33 cellular contexts compared by ENCODE assay signal in genomic region chr16:8554881-8555280, GRCh38. TPM values are rescaled to one million over a fixed set of nuclear protein-coding genes. Genes with fewer than 3 reads are reported as not detected.
DNase-seq lines count a peak whose midpoint lies in the region; ATAC-seq, FAIRE-seq and TF ChIP-seq lines count a peak whose summit lies in the region.
"Had no signal": no experiment of that assay in that cellular context is flagged by ENCODE, and none has a peak within 500 bp of the region (broad histone marks: within the 10 kb centered on the region; RNA-seq: fewer than 3 reads in every experiment).

No MANE protein-coding gene starts in this region.

- no peaks in the 10 kb centered on the region for H3K36me3 Mint-ChIP-seq in activated naive CD8-positive, alpha-beta T cell treated with anti-CD3 and anti-CD28 coated beads, Interleukin-2, amount 50 U/mL, for 24 hours (ENCODE audit: low read depth)
- H3K36me3 Mint-ChIP-seq: CD14-positive monocyte; CD8-positive, alpha-beta memory T cell had no signal

- no peaks in the 10 kb centered on the region for H3K4me1 Mint-ChIP-seq in activated naive CD8-positive, alpha-beta T cell treated with anti-CD3 and anti-CD28 coated beads, Interleukin-2, amount 50 U/mL, for 24 hours
- H3K4me1 Mint-ChIP-seq: CD14-positive monocyte; CD8-positive, alpha-beta memory T cell had no signal

- DNase-seq in bronchial epithelial cell (ENCODE audit: low read depth) (no peak), inferior parietal cortex (ENCODE audit: extremely low spot score) (no peak), lower lobe of right lung (no peak), HuH-7 (ENCODE audit: low spot score) (no peak)
- DNase-seq in activated naive CD8-positive, alpha-beta T cell treated with anti-CD3 and anti-CD28 coated beads, Interleukin-2, amount 50 U/mL, for 24 hours, result no peak
- DNase-seq: BE2C; CD8-positive, alpha-beta memory T cell; DMS 273 treated with DMSO at 0.1 percent for 48 hours; DMS79; EL; GDM1; HFFc6; NCI-H1048; NCI-H1417 treated with DMSO at 0.1 percent for 48 hours; NCI-H187; NCI-H2081 treated with DMSO at 0.1 percent for 48 hours; NCI-H2171; NCI-H226; NCI-H510A; NCI-H69; SHP77 had no signal

- H3K27ac ChIP-seq in lower lobe of right lung, result no peak overlapping the region
- H3K27ac ChIP-seq: RWPE1 had no signal

- H3K9me3 Mint-ChIP-seq in activated naive CD8-positive, alpha-beta T cell treated with anti-CD3 and anti-CD28 coated beads, Interleukin-2, amount 50 U/mL, for 24 hours, result no peaks in the 10 kb centered on the region
- H3K9me3 Mint-ChIP-seq: CD8-positive, alpha-beta memory T cell; GM23338; HFFc6; T-helper 1 cell treated with Interleukin-12 subunit alpha and Interleukin-12 subunit beta and Interleukin-4 antibody, amounts not matched to agents 30 μg/mL and 1 μg/mL, for 36 hours had no signal

- H3K27ac Mint-ChIP-seq in activated naive CD8-positive, alpha-beta T cell treated with anti-CD3 and anti-CD28 coated beads, Interleukin-2, amount 50 U/mL, for 24 hours, result no peak overlapping the region
- H3K27ac Mint-ChIP-seq: CD14-positive monocyte; CD8-positive, alpha-beta memory T cell; GM23338; HFFc6; T-helper 1 cell treated with Interleukin-12 subunit alpha and Interleukin-12 subunit beta and Interleukin-4 antibody, amounts not matched to agents 30 μg/mL and 1 μg/mL, for 36 hours had no signal

- H3K4me3 Mint-ChIP-seq in activated naive CD8-positive, alpha-beta T cell treated with anti-CD3 and anti-CD28 coated beads, Interleukin-2, amount 50 U/mL, for 24 hours, result no peak overlapping the region
- H3K4me3 Mint-ChIP-seq: CD14-positive monocyte; CD8-positive, alpha-beta memory T cell; GM23338; HFFc6; T-helper 1 cell treated with Interleukin-12 subunit alpha and Interleukin-12 subunit beta and Interleukin-4 antibody, amounts not matched to agents 30 μg/mL and 1 μg/mL, for 36 hours had no signal

- intact Hi-C loops in lower lobe of right lung (cut with DNase I), result no loop called here

- H3K27me3 Mint-ChIP-seq in activated naive CD8-positive, alpha-beta T cell treated with anti-CD3 and anti-CD28 coated beads, Interleukin-2, amount 50 U/mL, for 24 hours, result peaks cover 26% of the 10 kb centered on the region

- TF ChIP-seq CTCF in bronchial epithelial cell (IDR thresholded peaks at IDR 0.05; ENCODE audit: insufficient read depth, low read length, severe bottlenecking), result no peak
- no peak for TF ChIP-seq CTCF in lower lobe of right lung (IDR thresholded peaks at IDR 0.05)

- no peaks in the 10 kb centered on the region for H3K9me3 ChIP-seq in lower lobe of right lung
- H3K9me3 ChIP-seq: BE2C, HAP-1 had no signal

- no peak overlapping the region for H3K4me3 ChIP-seq in bronchial epithelial cell (ENCODE audit: low read depth, low read length)
- no peak overlapping the region for H3K4me3 ChIP-seq in lower lobe of right lung
- H3K4me3 ChIP-seq: GM12878, GM23338, HAP-1 had no signal

- H3K36me3 ChIP-seq in bronchial epithelial cell (ENCODE audit: control insufficient read depth, insufficient read depth, low read length) (no peaks in the 10 kb centered on the region), lower lobe of right lung (no peaks in the 10 kb centered on the region)
- H3K36me3 ChIP-seq: BE2C, HAP-1 had no signal

- H3K27me3 ChIP-seq in bronchial epithelial cell (ENCODE audit: control insufficient read depth, insufficient read depth, low read length) (no peaks in the 10 kb centered on the region), lower lobe of right lung (ENCODE audit: low read depth) (peaks cover 35% of the 10 kb centered on the region)

- FAIRE-seq in bronchial epithelial cell (lab: Jason Lieb, UNC), result peak; percentile 76
- FAIRE-seq: GM12878, GM19239 had no signal

- H3K4me1 ChIP-seq in lower lobe of right lung, result no peaks in the 10 kb centered on the region
- H3K4me1 ChIP-seq: BE2C, HAP-1 had no signal

- ATAC-seq in GM19372 (IDR thresholded peaks at IDR 0.05; ENCODE audit: low read depth, unreplicated experiment) (peak; percentile 57), HG02798 (IDR thresholded peaks at IDR 0.05; ENCODE audit: poor library complexity, unreplicated experiment) (peak; percentile 85), lower lobe of right lung (no peak)
- no peak for ATAC-seq in activated naive CD8-positive, alpha-beta T cell treated with anti-CD3 and anti-CD28 coated beads, Interleukin-2, amount 50 U/mL, for 24 hours
- ATAC-seq: GM12878, GM23338, Panc1 had no signal

RNA-seq across cellular contexts. Expression of gene TMEM114, which starts 35.4 kb away (rescaled TPM):
- total RNA-seq in bronchial epithelial cell (not detected in 2 replicates), lower lobe of right lung (not detected)
- total RNA-seq: CD8-positive, alpha-beta memory T cell; GM12878; HFFc6; OCI-LY7; SK-MEL-5 had no signal

Comparison
In these comparisons a context has a peak if more than half of its experiments do, and no peak if none do; other contexts are left out.
1. ATAC-seq: peak in GM19372 (single experiment) and HG02798 (single experiment); none in activated naive CD8-positive, alpha-beta T cell treated with anti-CD3 and anti-CD28 coated beads, Interleukin-2, amount 50 U/mL, for 24 hours (single experiment) and lower lobe of right lung (0 of 2).